ENCODE assay signal across 8 cellular contexts in the genomic region with DNA sequence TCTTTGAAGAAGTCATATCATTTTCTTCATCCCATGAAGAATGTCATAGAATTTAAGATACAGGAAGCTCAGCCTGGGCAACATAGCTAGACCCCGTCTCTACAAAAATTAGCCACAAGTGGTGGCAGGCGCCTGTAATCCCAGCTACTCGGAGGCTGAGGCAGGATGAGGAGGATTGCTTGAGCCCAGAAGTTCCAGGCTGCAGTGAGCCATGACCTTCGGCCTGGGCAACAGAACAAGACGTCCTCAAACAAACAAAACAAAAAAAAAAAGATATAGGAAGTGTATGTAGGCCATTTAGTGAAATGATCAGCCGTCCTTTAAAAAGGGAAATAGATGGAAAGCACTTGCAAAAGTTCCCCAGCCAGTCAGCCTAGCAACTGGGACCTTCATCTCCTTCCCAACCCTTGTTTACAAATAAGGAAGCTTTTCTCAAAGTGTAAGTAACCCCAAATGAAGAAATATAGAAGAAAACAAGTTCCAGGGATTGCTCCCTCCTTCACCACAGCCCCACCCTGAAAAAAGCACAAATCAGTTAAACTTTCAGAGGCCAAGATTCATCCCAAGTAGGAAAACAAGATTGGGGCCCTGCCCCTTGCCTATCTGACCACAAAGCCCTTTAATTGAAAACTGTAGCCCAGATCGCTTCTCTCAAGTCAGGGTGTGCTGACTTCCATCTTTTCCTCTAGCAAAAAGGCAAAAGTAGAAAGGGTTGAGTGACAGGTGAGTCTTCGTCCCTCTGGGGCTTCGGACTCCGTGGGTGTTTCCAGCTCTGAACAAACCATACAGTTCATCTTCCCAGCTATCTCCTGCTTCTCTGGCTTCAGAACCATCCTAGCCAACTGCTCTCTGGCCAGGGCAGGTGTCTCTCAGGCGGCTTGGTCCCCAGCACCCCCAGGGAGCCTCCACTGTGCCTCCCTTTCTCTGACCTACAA. TPM values are rescaled to one million over a fixed set of nuclear protein-coding genes. Genes with fewer than 3 reads are reported as not detected.
DNase-seq lines count a peak whose midpoint lies in the region; ATAC-seq and TF ChIP-seq lines count a peak whose summit lies in the region.

No MANE protein-coding gene starts in this region.

- intact Hi-C loops in mammary epithelial cell (cut with micrococcal nuclease) (loop anchor here (1.0 to 5.0 kb wide), 5 partner anchors 37 to 1255 kb away; a partner anchor contains a TSS), lower lobe of right lung (cut with DNase I) (no loop called here), upper lobe of right lung (cut with DNase I) (no loop called here)

- H3K27ac Mint-ChIP-seq in activated T-cell treated with anti-CD3 and anti-CD28 coated beads, Interleukin-2, amount 50 U/mL, for 72 hours, result peak overlapping the region; percentile 77

- peaks cover 59% of the 10 kb centered on the region for H3K79me2 ChIP-seq in mammary epithelial cell (ENCODE audit: insufficient read depth, low read length)

- BruUV-seq in mammary epithelial cell (replicated peaks; lab: Mats Ljungman, UMichigan), result TSS peak; percentile 59

- no peak overlapping the region for H2AFZ ChIP-seq in mammary epithelial cell (ENCODE audit: low read depth, low read length)

- peak overlapping the region; percentile 96 for H3K4me2 ChIP-seq in mammary epithelial cell (ENCODE audit: insufficient read depth, low read depth, low read length)

- dilution Hi-C loops in mammary epithelial cell (cut with HindIII; ENCODE audit: low sequenced_read_pairs), result no loop called here

- peaks cover 7% of the 10 kb centered on the region for H3K27me3 Mint-ChIP-seq in activated T-cell treated with anti-CD3 and anti-CD28 coated beads, Interleukin-2, amount 50 U/mL, for 72 hours (ENCODE audit: low read depth)

- H3K9me3 ChIP-seq in mammary epithelial cell (replicated peaks; ENCODE audit: insufficient read depth, low read length) (no peaks in the 10 kb centered on the region), lower lobe of right lung (no peaks in the 10 kb centered on the region), upper lobe of right lung (no peaks in the 10 kb centered on the region)

- H3K9ac ChIP-seq in mammary epithelial cell (ENCODE audit: insufficient read depth, low read length), result peak overlapping the region; percentile 89

- peak overlapping the region; percentile 82 to 91 for H3K4me3 Mint-ChIP-seq in activated T-cell treated with anti-CD3 and anti-CD28 coated beads, Interleukin-2, amount 50 U/mL, for 72 hours

- H3K4me3 ChIP-seq in mammary epithelial cell (replicated peaks in 1 of 3; ENCODE audit: insufficient read depth in 1 of 3, low read depth in 2 of 3, low read length in 3 of 3) (peak overlapping the region; percentile 82 to 93 (median 92)), lower lobe of right lung (peak overlapping the region; percentile 97), upper lobe of right lung (peak overlapping the region; percentile 98)

- no peaks in the 10 kb centered on the region for H4K20me1 ChIP-seq in mammary epithelial cell (ENCODE audit: insufficient read depth, low read length)

- no peak for TF ChIP-seq CTCF in mammary epithelial cell (conservative IDR thresholded peaks at IDR 0.05 in 1 of 2, IDR thresholded peaks at IDR 0.05 in 1 of 2; ENCODE audit: extremely low read depth in 1 of 2, insufficient read depth in 1 of 2, low read depth in 1 of 2, low read length in 2 of 2)
- TF ChIP-seq CTCF in lower lobe of right lung (IDR thresholded peaks at IDR 0.05), result no peak
- no peak for TF ChIP-seq CTCF in upper lobe of right lung (IDR thresholded peaks at IDR 0.05)

- peak overlapping the region; percentile 89 for H3K27ac ChIP-seq in mammary epithelial cell (ENCODE audit: insufficient read depth, low read depth, low read length)
- H3K27ac ChIP-seq in lower lobe of right lung, result peak overlapping the region; percentile 93
- H3K27ac ChIP-seq in upper lobe of right lung, result peak overlapping the region; percentile 93

- H3K4me1 ChIP-seq in mammary epithelial cell (ENCODE audit: insufficient read depth, low read length), result peaks cover 45% of the 10 kb centered on the region
- peaks cover 47% of the 10 kb centered on the region for H3K4me1 ChIP-seq in lower lobe of right lung
- H3K4me1 ChIP-seq in upper lobe of right lung, result peaks cover 21% of the 10 kb centered on the region

- in situ Hi-C loops in mammary epithelial cell (cut with MboI; ENCODE audit: low sequenced_read_pairs in 2 of 2), result no loop called here

- WGBS in mammary epithelial cell (ENCODE audit: low coverage, missing lambda C conversion rate), result 36% methylated on average over 11 of the region's 11 CpGs

- ATAC-seq in activated T-cell treated with anti-CD3 and anti-CD28 coated beads, Interleukin-2, amount 50 U/mL, for 72 hours (replicated peaks in 1 of 2), result no peak
- ATAC-seq in lower lobe of right lung, result peak; percentile 28 to 45
- peak; percentile 29 for ATAC-seq in upper lobe of right lung

- peaks cover 45% of the 10 kb centered on the region for H3K4me1 Mint-ChIP-seq in activated T-cell treated with anti-CD3 and anti-CD28 coated beads, Interleukin-2, amount 50 U/mL, for 72 hours (ENCODE audit: low read depth)

- CTCF ChIA-PET in mammary epithelial cell (lab: Charles Lee; ENCODE audit: low non-redundant PET), result no interaction called here

- H3K9me3 Mint-ChIP-seq in activated T-cell treated with anti-CD3 and anti-CD28 coated beads, Interleukin-2, amount 50 U/mL, for 72 hours, result no peaks in the 10 kb centered on the region

- DNase-seq in activated T-cell treated with anti-CD3 and anti-CD28 coated beads, Interleukin-2, amount 50 U/mL, for 72 hours, result no peak
- no peak for DNase-seq in activated T-cell treated with anti-CD3 and anti-CD28 coated beads for 4 hours
- peak; percentile 25 for DNase-seq in mammary epithelial cell
- peak; percentile 67 for DNase-seq in lower lobe of right lung
- DNase-seq in upper lobe of right lung, result no peak
- no peak for DNase-seq in SHP77 (lab: John Stamatoyannopoulos, UW)
- DNase-seq in NCI-H82 treated with DMSO at 0.1 percent for 48 hours (lab: John Stamatoyannopoulos, UW; ENCODE audit: unreplicated experiment), result no peak
- DNase-seq in ureter (ENCODE audit: low spot score), result no peak

- peaks cover 7% of the 10 kb centered on the region for H3K36me3 ChIP-seq in mammary epithelial cell (ENCODE audit: insufficient read depth, low read length)
- peaks cover 6% of the 10 kb centered on the region for H3K36me3 ChIP-seq in lower lobe of right lung
- H3K36me3 ChIP-seq in upper lobe of right lung, result no peaks in the 10 kb centered on the region

- peaks cover 0 to 3% of the 10 kb centered on the region in 2 donors for H3K36me3 Mint-ChIP-seq in activated T-cell treated with anti-CD3 and anti-CD28 coated beads, Interleukin-2, amount 50 U/mL, for 72 hours (ENCODE audit: insufficient read depth in 2 of 2)

- no peaks in the 10 kb centered on the region for H3K27me3 ChIP-seq in mammary epithelial cell (ENCODE audit: insufficient read depth, low read length)
- H3K27me3 ChIP-seq in lower lobe of right lung (ENCODE audit: low read depth), result no peaks in the 10 kb centered on the region
- H3K27me3 ChIP-seq in upper lobe of right lung, result no peaks in the 10 kb centered on the region

RNA-seq across cellular contexts. Expression of a gene that starts 1.2 kb away (rescaled TPM):
- total RNA-seq in activated T-cell treated with anti-CD3 and anti-CD28 coated beads, Interleukin-2, amount 50 U/mL, for 72 hours, result 1 to 10 TPM; 3.9 to 4.2 TPM
- total RNA-seq in mammary epithelial cell, result 10 to 100 TPM; 68.5 to 80.7 TPM
- 121 TPM for polyA plus RNA-seq in mammary epithelial cell
- 72.5 TPM for polyA minus RNA-seq in mammary epithelial cell
- 74.8 TPM for total RNA-seq in lower lobe of right lung
- 46.9 TPM for total RNA-seq in upper lobe of right lung
- 8.9 TPM for total RNA-seq in ureter

Comparison
In these comparisons a context has a peak if more than half of its experiments do, and no peak if none do; other contexts are left out.
1. ATAC-seq: peak in lower lobe of right lung (2 of 2) and upper lobe of right lung (single experiment); none in activated T-cell treated with anti-CD3 and anti-CD28 coated beads, Interleukin-2, amount 50 U/mL, for 72 hours (0 of 2).
2. DNase-seq: peak in mammary epithelial cell (single experiment) and lower lobe of right lung (single experiment); none in activated T-cell treated with anti-CD3 and anti-CD28 coated beads, Interleukin-2, amount 50 U/mL, for 72 hours (0 of 2), activated T-cell treated with anti-CD3 and anti-CD28 coated beads for 4 hours (single experiment), upper lobe of right lung (single experiment), SHP77 (0 of 2), NCI-H82 treated with DMSO at 0.1 percent for 48 hours (single experiment) and ureter (single experiment).
3. Peak in every context shown above with its lines, with median percentiles within 50 percentile points of each other: H3K27ac ChIP-seq and H3K4me3 ChIP-seq.